1 cellular context compared by ENCODE assay signal in the genomic region with DNA sequence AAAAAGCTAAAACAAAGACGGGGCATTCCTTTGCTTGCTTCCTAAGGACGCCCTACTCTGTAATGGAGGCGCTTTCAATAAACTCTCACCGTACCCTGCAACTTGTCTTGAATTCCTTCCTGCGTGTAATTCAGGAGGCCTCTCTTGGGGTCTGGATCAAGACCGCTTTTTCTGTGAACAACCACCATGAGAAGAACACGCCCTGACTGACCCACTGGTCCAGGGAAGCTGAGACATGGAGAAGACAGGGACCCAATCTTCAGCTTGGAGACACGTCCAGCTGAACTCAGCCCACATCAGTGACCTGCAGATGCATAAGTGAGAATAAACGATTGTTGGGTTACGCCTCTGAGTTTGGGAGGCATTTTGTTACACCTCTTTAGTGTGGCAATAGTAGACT.
TF ChIP-seq lines count a peak whose summit lies in the region.

No MANE protein-coding gene starts in this region.

TF ChIP-seq in WTC11, 78 proteins besides CTCF, POLR2A, EP300 and RAD21 (continued from another document):
- TF ChIP-seq, protein P1, sequence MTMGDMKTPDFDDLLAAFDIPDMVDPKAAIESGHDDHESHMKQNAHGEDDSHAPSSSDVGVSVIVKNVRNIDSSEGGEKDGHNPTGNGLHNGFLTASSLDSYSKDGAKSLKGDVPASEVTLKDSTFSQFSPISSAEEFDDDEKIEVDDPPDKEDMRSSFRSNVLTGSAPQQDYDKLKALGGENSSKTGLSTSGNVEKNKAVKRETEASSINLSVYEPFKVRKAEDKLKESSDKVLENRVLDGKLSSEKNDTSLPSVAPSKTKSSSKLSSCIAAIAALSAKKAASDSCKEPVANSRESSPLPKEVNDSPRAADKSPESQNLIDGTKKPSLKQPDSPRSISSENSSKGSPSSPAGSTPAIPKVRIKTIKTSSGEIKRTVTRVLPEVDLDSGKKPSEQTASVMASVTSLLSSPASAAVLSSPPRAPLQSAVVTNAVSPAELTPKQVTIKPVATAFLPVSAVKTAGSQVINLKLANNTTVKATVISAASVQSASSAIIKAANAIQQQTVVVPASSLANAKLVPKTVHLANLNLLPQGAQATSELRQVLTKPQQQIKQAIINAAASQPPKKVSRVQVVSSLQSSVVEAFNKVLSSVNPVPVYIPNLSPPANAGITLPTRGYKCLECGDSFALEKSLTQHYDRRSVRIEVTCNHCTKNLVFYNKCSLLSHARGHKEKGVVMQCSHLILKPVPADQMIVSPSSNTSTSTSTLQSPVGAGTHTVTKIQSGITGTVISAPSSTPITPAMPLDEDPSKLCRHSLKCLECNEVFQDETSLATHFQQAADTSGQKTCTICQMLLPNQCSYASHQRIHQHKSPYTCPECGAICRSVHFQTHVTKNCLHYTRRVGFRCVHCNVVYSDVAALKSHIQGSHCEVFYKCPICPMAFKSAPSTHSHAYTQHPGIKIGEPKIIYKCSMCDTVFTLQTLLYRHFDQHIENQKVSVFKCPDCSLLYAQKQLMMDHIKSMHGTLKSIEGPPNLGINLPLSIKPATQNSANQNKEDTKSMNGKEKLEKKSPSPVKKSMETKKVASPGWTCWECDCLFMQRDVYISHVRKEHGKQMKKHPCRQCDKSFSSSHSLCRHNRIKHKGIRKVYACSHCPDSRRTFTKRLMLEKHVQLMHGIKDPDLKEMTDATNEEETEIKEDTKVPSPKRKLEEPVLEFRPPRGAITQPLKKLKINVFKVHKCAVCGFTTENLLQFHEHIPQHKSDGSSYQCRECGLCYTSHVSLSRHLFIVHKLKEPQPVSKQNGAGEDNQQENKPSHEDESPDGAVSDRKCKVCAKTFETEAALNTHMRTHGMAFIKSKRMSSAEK (CRISPR knock-in tag; IDR thresholded peaks at IDR 0.05; ENCODE audit: borderline replicate concordance): no peak
- TF ChIP-seq, protein P2, sequence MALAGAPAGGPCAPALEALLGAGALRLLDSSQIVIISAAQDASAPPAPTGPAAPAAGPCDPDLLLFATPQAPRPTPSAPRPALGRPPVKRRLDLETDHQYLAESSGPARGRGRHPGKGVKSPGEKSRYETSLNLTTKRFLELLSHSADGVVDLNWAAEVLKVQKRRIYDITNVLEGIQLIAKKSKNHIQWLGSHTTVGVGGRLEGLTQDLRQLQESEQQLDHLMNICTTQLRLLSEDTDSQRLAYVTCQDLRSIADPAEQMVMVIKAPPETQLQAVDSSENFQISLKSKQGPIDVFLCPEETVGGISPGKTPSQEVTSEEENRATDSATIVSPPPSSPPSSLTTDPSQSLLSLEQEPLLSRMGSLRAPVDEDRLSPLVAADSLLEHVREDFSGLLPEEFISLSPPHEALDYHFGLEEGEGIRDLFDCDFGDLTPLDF (CRISPR knock-in tag; IDR thresholded peaks at IDR 0.05): no peak
- TF ChIP-seq, protein P3, sequence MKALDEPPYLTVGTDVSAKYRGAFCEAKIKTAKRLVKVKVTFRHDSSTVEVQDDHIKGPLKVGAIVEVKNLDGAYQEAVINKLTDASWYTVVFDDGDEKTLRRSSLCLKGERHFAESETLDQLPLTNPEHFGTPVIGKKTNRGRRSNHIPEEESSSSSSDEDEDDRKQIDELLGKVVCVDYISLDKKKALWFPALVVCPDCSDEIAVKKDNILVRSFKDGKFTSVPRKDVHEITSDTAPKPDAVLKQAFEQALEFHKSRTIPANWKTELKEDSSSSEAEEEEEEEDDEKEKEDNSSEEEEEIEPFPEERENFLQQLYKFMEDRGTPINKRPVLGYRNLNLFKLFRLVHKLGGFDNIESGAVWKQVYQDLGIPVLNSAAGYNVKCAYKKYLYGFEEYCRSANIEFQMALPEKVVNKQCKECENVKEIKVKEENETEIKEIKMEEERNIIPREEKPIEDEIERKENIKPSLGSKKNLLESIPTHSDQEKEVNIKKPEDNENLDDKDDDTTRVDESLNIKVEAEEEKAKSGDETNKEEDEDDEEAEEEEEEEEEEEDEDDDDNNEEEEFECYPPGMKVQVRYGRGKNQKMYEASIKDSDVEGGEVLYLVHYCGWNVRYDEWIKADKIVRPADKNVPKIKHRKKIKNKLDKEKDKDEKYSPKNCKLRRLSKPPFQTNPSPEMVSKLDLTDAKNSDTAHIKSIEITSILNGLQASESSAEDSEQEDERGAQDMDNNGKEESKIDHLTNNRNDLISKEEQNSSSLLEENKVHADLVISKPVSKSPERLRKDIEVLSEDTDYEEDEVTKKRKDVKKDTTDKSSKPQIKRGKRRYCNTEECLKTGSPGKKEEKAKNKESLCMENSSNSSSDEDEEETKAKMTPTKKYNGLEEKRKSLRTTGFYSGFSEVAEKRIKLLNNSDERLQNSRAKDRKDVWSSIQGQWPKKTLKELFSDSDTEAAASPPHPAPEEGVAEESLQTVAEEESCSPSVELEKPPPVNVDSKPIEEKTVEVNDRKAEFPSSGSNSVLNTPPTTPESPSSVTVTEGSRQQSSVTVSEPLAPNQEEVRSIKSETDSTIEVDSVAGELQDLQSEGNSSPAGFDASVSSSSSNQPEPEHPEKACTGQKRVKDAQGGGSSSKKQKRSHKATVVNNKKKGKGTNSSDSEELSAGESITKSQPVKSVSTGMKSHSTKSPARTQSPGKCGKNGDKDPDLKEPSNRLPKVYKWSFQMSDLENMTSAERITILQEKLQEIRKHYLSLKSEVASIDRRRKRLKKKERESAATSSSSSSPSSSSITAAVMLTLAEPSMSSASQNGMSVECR (CRISPR knock-in tag; IDR thresholded peaks at IDR 0.05; ENCODE audit: borderline replicate concordance): no peak
- TF ChIP-seq, protein P4, sequence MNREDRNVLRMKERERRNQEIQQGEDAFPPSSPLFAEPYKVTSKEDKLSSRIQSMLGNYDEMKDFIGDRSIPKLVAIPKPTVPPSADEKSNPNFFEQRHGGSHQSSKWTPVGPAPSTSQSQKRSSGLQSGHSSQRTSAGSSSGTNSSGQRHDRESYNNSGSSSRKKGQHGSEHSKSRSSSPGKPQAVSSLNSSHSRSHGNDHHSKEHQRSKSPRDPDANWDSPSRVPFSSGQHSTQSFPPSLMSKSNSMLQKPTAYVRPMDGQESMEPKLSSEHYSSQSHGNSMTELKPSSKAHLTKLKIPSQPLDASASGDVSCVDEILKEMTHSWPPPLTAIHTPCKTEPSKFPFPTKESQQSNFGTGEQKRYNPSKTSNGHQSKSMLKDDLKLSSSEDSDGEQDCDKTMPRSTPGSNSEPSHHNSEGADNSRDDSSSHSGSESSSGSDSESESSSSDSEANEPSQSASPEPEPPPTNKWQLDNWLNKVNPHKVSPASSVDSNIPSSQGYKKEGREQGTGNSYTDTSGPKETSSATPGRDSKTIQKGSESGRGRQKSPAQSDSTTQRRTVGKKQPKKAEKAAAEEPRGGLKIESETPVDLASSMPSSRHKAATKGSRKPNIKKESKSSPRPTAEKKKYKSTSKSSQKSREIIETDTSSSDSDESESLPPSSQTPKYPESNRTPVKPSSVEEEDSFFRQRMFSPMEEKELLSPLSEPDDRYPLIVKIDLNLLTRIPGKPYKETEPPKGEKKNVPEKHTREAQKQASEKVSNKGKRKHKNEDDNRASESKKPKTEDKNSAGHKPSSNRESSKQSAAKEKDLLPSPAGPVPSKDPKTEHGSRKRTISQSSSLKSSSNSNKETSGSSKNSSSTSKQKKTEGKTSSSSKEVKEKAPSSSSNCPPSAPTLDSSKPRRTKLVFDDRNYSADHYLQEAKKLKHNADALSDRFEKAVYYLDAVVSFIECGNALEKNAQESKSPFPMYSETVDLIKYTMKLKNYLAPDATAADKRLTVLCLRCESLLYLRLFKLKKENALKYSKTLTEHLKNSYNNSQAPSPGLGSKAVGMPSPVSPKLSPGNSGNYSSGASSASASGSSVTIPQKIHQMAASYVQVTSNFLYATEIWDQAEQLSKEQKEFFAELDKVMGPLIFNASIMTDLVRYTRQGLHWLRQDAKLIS (CRISPR knock-in tag; IDR thresholded peaks at IDR 0.05; ENCODE audit: borderline replicate concordance): no peak
- TF ChIP-seq, protein P5, sequence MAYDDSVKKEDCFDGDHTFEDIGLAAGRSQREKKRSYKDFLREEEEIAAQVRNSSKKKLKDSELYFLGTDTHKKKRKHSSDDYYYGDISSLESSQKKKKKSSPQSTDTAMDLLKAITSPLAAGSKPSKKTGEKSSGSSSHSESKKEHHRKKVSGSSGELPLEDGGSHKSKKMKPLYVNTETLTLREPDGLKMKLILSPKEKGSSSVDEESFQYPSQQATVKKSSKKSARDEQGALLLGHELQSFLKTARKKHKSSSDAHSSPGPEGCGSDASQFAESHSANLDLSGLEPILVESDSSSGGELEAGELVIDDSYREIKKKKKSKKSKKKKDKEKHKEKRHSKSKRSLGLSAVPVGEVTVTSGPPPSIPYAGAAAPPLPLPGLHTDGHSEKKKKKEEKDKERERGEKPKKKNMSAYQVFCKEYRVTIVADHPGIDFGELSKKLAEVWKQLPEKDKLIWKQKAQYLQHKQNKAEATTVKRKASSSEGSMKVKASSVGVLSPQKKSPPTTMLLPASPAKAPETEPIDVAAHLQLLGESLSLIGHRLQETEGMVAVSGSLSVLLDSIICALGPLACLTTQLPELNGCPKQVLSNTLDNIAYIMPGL (CRISPR knock-in tag; IDR thresholded peaks at IDR 0.05): no peak
